Comparison of ENCODE assay signal across 7 cellular contexts in genomic region chr2:26982102-26982742, GRCh38. TPM values are rescaled to one million over a fixed set of nuclear protein-coding genes. Genes with fewer than 3 reads are reported as not detected.
DNase-seq lines count a peak whose midpoint lies in the region; ATAC-seq and TF ChIP-seq lines count a peak whose summit lies in the region.

No MANE protein-coding gene starts in this region.

- no peaks in the 10 kb centered on the region for H3K9me3 Mint-ChIP-seq in neural crest cell

- H3K4me1 ChIP-seq in KMS-11 (ENCODE audit: low read depth, poor library complexity, severe bottlenecking), result peaks cover 11% of the 10 kb centered on the region
- H3K4me1 ChIP-seq in RWPE2 (ENCODE audit: insufficient read depth, poor library complexity, severe bottlenecking), result no peaks in the 10 kb centered on the region
- H3K4me1 ChIP-seq in esophagus muscularis mucosa, result peaks cover 27 to 48% (median 37%) of the 10 kb centered on the region in 4 donors

- H3K27me3 Mint-ChIP-seq in neural crest cell (ENCODE audit: low read depth), result no peaks in the 10 kb centered on the region

- H3K27ac ChIP-seq in KMS-11, result no peak overlapping the region
- no peak overlapping the region for H3K27ac ChIP-seq in RWPE2 (ENCODE audit: poor library complexity, severe bottlenecking)
- peak overlapping the region; percentile 54 to 78 (median 56) for H3K27ac ChIP-seq in esophagus muscularis mucosa (replicated peaks in 1 of 4)

- ATAC-seq in RWPE2 (ENCODE audit: low read depth) (peak; percentile 60), HG03097 (IDR thresholded peaks at IDR 0.05; ENCODE audit: low FRiP score, unreplicated experiment) (no peak), HG03025 (IDR thresholded peaks at IDR 0.05; ENCODE audit: low FRiP score, unreplicated experiment) (no peak)

- TF ChIP-seq CTCF in KMS-11 (conservative IDR thresholded peaks at IDR 0.05; ENCODE audit: low read depth, low read length) (peak; percentile 32; the same call in 1 of the 2 replicates), RWPE2 (IDR thresholded peaks at IDR 0.05; ENCODE audit: poor library complexity, severe bottlenecking) (no peak), esophagus muscularis mucosa (IDR thresholded peaks at IDR 0.05) (peak; percentile 30 to 64 (median 46)), neural crest cell (conservative IDR thresholded peaks at IDR 0.05) (peak; percentile 41)

- no peak overlapping the region for H3K4me2 ChIP-seq in KMS-11

- no peak overlapping the region for H2AFZ ChIP-seq in KMS-11 (ENCODE audit: low read depth)

- no peaks in the 10 kb centered on the region for H4K20me1 ChIP-seq in KMS-11 (ENCODE audit: insufficient read depth)

- DNase-seq in GF-D8 (lab: John Stamatoyannopoulos, UW) (peak; percentile 4), RWPE2 (ENCODE audit: low spot score) (no peak), esophagus muscularis mucosa (ENCODE audit: extremely low spot score) (peak; percentile 93), neural crest cell (ENCODE audit: low read depth, low spot score) (no peak)

- 33% methylated on average over 2 of the region's 2 CpGs for WGBS in esophagus muscularis mucosa

- no peaks in the 10 kb centered on the region for H3K79me2 ChIP-seq in KMS-11 (ENCODE audit: insufficient read depth, low read depth)

- H3K9me3 ChIP-seq in RWPE2 (ENCODE audit: severe bottlenecking) (no peaks in the 10 kb centered on the region), esophagus muscularis mucosa (no peaks in the 10 kb centered on the region)

- TF ChIP-seq EP300 in esophagus muscularis mucosa (IDR thresholded peaks at IDR 0.05), result no peak

- H3K4me3 ChIP-seq in KMS-11 (IDR thresholded peaks at IDR 0.05; ENCODE audit: insufficient read depth, low read depth, low read length), result no peak overlapping the region
- no peak overlapping the region for H3K4me3 ChIP-seq in RWPE2 (ENCODE audit: severe bottlenecking)
- no peak overlapping the region for H3K4me3 ChIP-seq in esophagus muscularis mucosa

- H3K27me3 ChIP-seq in KMS-11 (ENCODE audit: insufficient read depth, low read depth) (no peaks in the 10 kb centered on the region), RWPE2 (ENCODE audit: insufficient read depth, poor library complexity, severe bottlenecking) (no peaks in the 10 kb centered on the region), esophagus muscularis mucosa (no peaks in the 10 kb centered on the region)

- H3K36me3 ChIP-seq in KMS-11 (ENCODE audit: insufficient read depth) (no peaks in the 10 kb centered on the region), RWPE2 (ENCODE audit: low read depth) (no peaks in the 10 kb centered on the region), esophagus muscularis mucosa (no peaks in the 10 kb centered on the region)

- H3K27ac Mint-ChIP-seq in neural crest cell (ENCODE audit: unreplicated experiment), result no peak overlapping the region

- no peak overlapping the region for H3K9ac ChIP-seq in KMS-11

- intact Hi-C loops in esophagus muscularis mucosa (cut with DNase I), result no loop called here

- no peak for TF ChIP-seq POLR2A in esophagus muscularis mucosa (IDR thresholded peaks at IDR 0.05; ENCODE audit: low read depth)

- no peak overlapping the region for H3K4me3 Mint-ChIP-seq in neural crest cell

- peaks cover 17% of the 10 kb centered on the region for H3K4me1 Mint-ChIP-seq in neural crest cell

- H3K36me3 Mint-ChIP-seq in neural crest cell (ENCODE audit: low read depth), result no peaks in the 10 kb centered on the region

RNA-seq across cellular contexts. Expression of gene MAPRE3, which starts 11.8 kb away (rescaled TPM):
- 10 to 100 TPM in 3 of 4 donors, 1 to 10 TPM in 1; 9.3 to 23.0 (median 13.4) TPM for total RNA-seq in esophagus muscularis mucosa
- 16.3 and 17.5 TPM in 2 replicates for total RNA-seq in neural crest cell

RNA-seq across cellular contexts. Expression of gene TMEM214, which starts 50.5 kb away (rescaled TPM):
- total RNA-seq in esophagus muscularis mucosa (10 to 100 TPM; 26.7 to 47.7 (median 35.3) TPM), neural crest cell (54.0 and 55.2 TPM in 2 replicates)

Comparison
In these comparisons a context has a peak if more than half of its experiments do, and no peak if none do; other contexts are left out.
1. DNase-seq: peak in GF-D8 (single experiment) and esophagus muscularis mucosa (single experiment); none in RWPE2 (single experiment) and neural crest cell (single experiment).
2. H3K27ac ChIP-seq: peak in esophagus muscularis mucosa (4 of 4); none in KMS-11 (single experiment) and RWPE2 (single experiment).